Comparison of ENCODE assay signal across 27 cellular contexts in the genomic region with DNA sequence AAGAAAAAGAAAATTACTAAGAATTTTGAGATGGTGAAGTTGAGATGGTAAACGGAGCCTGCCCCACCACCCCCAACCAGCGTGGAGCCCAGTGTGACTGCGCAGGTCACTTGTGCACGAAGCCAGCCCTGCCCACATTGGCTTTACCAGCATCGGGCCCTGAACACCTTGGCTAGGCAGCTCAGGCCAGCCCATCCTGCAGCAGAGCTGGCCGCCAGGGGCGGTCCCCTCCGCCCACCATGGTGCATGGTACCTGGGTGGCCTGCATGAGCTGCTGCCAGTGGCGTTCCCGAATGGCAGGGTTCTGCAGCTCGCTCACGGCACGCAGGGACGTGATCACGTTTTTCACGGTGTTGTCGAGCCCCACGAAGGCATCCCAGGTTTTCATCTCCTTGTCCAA.
"Had no signal": no experiment of that assay in that cellular context is flagged by ENCODE, and none has a peak within 500 bp of the region (broad histone marks: within the 10 kb centered on the region; RNA-seq: fewer than 3 reads in every experiment).

No MANE protein-coding gene starts in this region.

- H3K27me3 ChIP-seq: ovary, right lobe of liver, sigmoid colon, stomach, thyroid gland, tibial nerve, upper lobe of left lung, vagina had no signal

- H3K27ac ChIP-seq: ovary, parathyroid adenoma, psoas muscle, right lobe of liver, sigmoid colon, stomach, thoracic aorta, thyroid gland, tibial nerve, upper lobe of left lung, vagina had no signal

- H3K9me3 ChIP-seq: ovary, psoas muscle, right lobe of liver, sigmoid colon, stomach, thoracic aorta, thyroid gland, tibial nerve, upper lobe of left lung, vagina had no signal

- H3K9ac ChIP-seq: parathyroid adenoma had no signal

- DNase-seq: nephron progenitor cell; occipital lobe; ovary; psoas muscle; sigmoid colon; small intestine; stimulated activated CD4-positive, alpha-beta T cell treated with anti-CD3 and anti-CD28 coated beads, Interleukin-15, amount 100 ng/mL, for 24 hours; stimulated activated CD4-positive, alpha-beta T cell treated with anti-CD3 and anti-CD28 coated beads, Interleukin-2, amount 100 ng/mL, for 24 hours; stimulated activated CD4-positive, alpha-beta T cell treated with anti-CD3 and anti-CD28 coated beads, Interleukin-2, amount 100 ng/mL, for 48 hours; stimulated activated CD4-positive, alpha-beta T cell treated with anti-CD3 and anti-CD28 coated beads, Interleukin-4, amount 100 ng/mL, for 24 hours; stimulated activated naive B cell treated with anti-CD40 and anti-IgM and Interleukin-4, amounts not matched to agents 10 μg/mL and 1 μg/mL and 100 μg/mL, for 72 hours; stimulated activated naive CD4-positive, alpha-beta T cell treated with Interleukin-2 at 50 U/mL for 16 hours; stomach; thyroid gland; trophoblast cell had no signal

- H3K9me3 Mint-ChIP-seq: naive thymus-derived CD8-positive, alpha-beta T cell; natural killer cell treated with Interleukin-12 subunit alpha and Interleukin-12 subunit beta and Interleukin-15 and Interleukin-18, amount 100 ng/mL, for 72 hours; neural crest cell; stimulated activated effector memory CD8-positive, alpha-beta T cell treated with anti-CD3 and anti-CD28 coated beads, Interleukin-12 subunit alpha, Interleukin-12 subunit beta, amount 100 ng/mL, for 72 hours; stimulated activated naive B cell treated with anti-CD40 and anti-IgM and Interleukin-4, amounts not matched to agents 10 μg/mL and 1 μg/mL and 100 μg/mL, for 72 hours; stimulated activated naive CD8-positive, alpha-beta T cell treated with anti-CD3 and anti-CD28 coated beads, Interleukin-15, Interleukin-2, amounts not matched to agents 100 ng/mL and 50 ng/mL, for 24 hours had no signal

- H3K36me3 ChIP-seq: ovary, right lobe of liver, sigmoid colon, stomach, thoracic aorta, thyroid gland, tibial nerve, upper lobe of left lung, vagina had no signal

- H3K27me3 Mint-ChIP-seq: progenitor cell of endocrine pancreas; stimulated activated naive CD8-positive, alpha-beta T cell treated with anti-CD3 and anti-CD28 coated beads, Interleukin-15, Interleukin-2, amounts not matched to agents 100 ng/mL and 50 ng/mL, for 24 hours had no signal

- H3K36me3 Mint-ChIP-seq: naive thymus-derived CD8-positive, alpha-beta T cell; natural killer cell treated with Interleukin-12 subunit alpha and Interleukin-12 subunit beta and Interleukin-15 and Interleukin-18, amount 100 ng/mL, for 72 hours; stimulated activated effector memory CD8-positive, alpha-beta T cell treated with anti-CD3 and anti-CD28 coated beads, Interleukin-12 subunit alpha, Interleukin-12 subunit beta, amount 100 ng/mL, for 72 hours; stimulated activated naive B cell treated with anti-CD40 and anti-IgM and Interleukin-4, amounts not matched to agents 10 μg/mL and 1 μg/mL and 100 μg/mL, for 72 hours had no signal

- H3K4me3 ChIP-seq: ovary, psoas muscle, right lobe of liver, sigmoid colon, stomach, thoracic aorta, thyroid gland, tibial nerve, upper lobe of left lung, vagina had no signal

- H3K4me1 ChIP-seq: parathyroid adenoma, psoas muscle, right lobe of liver, tibial nerve, upper lobe of left lung, vagina had no signal

- H2AFZ ChIP-seq: parathyroid adenoma had no signal

- H3K4me1 Mint-ChIP-seq: naive thymus-derived CD8-positive, alpha-beta T cell; neural crest cell; stimulated activated effector memory CD8-positive, alpha-beta T cell treated with anti-CD3 and anti-CD28 coated beads, Interleukin-12 subunit alpha, Interleukin-12 subunit beta, amount 100 ng/mL, for 72 hours; stimulated activated naive B cell treated with anti-CD40 and anti-IgM and Interleukin-4, amounts not matched to agents 10 μg/mL and 1 μg/mL and 100 μg/mL, for 72 hours had no signal

- H3K27ac Mint-ChIP-seq: natural killer cell treated with Interleukin-12 subunit alpha and Interleukin-12 subunit beta and Interleukin-15 and Interleukin-18, amount 100 ng/mL, for 72 hours; nephron progenitor cell; progenitor cell of endocrine pancreas; stimulated activated effector memory CD8-positive, alpha-beta T cell treated with anti-CD3 and anti-CD28 coated beads, Interleukin-12 subunit alpha, Interleukin-12 subunit beta, amount 100 ng/mL, for 72 hours; stimulated activated naive B cell treated with anti-CD40 and anti-IgM and Interleukin-4, amounts not matched to agents 10 μg/mL and 1 μg/mL and 100 μg/mL, for 72 hours; stimulated activated naive CD8-positive, alpha-beta T cell treated with anti-CD3 and anti-CD28 coated beads, Interleukin-15, Interleukin-2, amounts not matched to agents 100 ng/mL and 50 ng/mL, for 24 hours had no signal

- H3K4me3 Mint-ChIP-seq: naive thymus-derived CD8-positive, alpha-beta T cell; natural killer cell treated with Interleukin-12 subunit alpha and Interleukin-12 subunit beta and Interleukin-15 and Interleukin-18, amount 100 ng/mL, for 72 hours; nephron progenitor cell; neural crest cell; stimulated activated effector memory CD8-positive, alpha-beta T cell treated with anti-CD3 and anti-CD28 coated beads, Interleukin-12 subunit alpha, Interleukin-12 subunit beta, amount 100 ng/mL, for 72 hours; stimulated activated naive B cell treated with anti-CD40 and anti-IgM and Interleukin-4, amounts not matched to agents 10 μg/mL and 1 μg/mL and 100 μg/mL, for 72 hours; stimulated activated naive CD8-positive, alpha-beta T cell treated with anti-CD3 and anti-CD28 coated beads, Interleukin-15, Interleukin-2, amounts not matched to agents 100 ng/mL and 50 ng/mL, for 24 hours had no signal
